Comparison of ENCODE assay signal across 8 cellular contexts in genomic region chr7:99325597-99326407, GRCh38. TPM values are rescaled to one million over a fixed set of nuclear protein-coding genes. Genes with fewer than 3 reads are reported as not detected.
DNase-seq lines count a peak whose midpoint lies in the region; FAIRE-seq and TF ChIP-seq lines count a peak whose summit lies in the region.

ARPC1A (plus strand) TSS chr7:99325898; CDS start chr7:99333354, 7,456 bp downstream.

- no peak within 1 kb of the TSS for H4K91ac ChIP-seq in neuronal stem cell (ENCODE audit: low read depth, low read length, poor library complexity)

- H2BK120ac ChIP-seq in neuronal stem cell (ENCODE audit: low read depth, low read length): no peak within 1 kb of the TSS

- peaks cover 2 to 16% of the 10 kb centered on the region in 2 donors for H3K36me3 ChIP-seq in neuronal stem cell (replicated peaks in 1 of 2; ENCODE audit: control insufficient read depth in 2 of 2, insufficient read depth in 2 of 2, low read length in 2 of 2)
- no peaks in the 10 kb centered on the region for H3K36me3 ChIP-seq in subcutaneous abdominal adipose tissue (ENCODE audit: control insufficient read depth in 5 of 5, insufficient read depth in 5 of 5, low read length in 5 of 5)

- H3K18ac ChIP-seq in neuronal stem cell (ENCODE audit: low read length): peak within 1 kb of the TSS; percentile 96

- H3K9me3 ChIP-seq in neuronal stem cell (replicated peaks in 1 of 2; ENCODE audit: control insufficient read depth in 2 of 2, insufficient read depth in 1 of 2, low read depth in 1 of 2, low read length in 2 of 2) (no peaks in the 10 kb centered on the region), subcutaneous abdominal adipose tissue (ENCODE audit: control insufficient read depth in 5 of 5, low read length in 5 of 5) (no peaks in the 10 kb centered on the region)

- H3K27me3 ChIP-seq in neuronal stem cell (ENCODE audit: control insufficient read depth in 3 of 3, insufficient read depth in 3 of 3, low read depth in 1 of 3, low read length in 3 of 3) (no peaks in the 10 kb centered on the region), subcutaneous abdominal adipose tissue (ENCODE audit: control insufficient read depth in 5 of 5, insufficient read depth in 4 of 5, low read length in 5 of 5) (no peaks in the 10 kb centered on the region)

- no peak within 1 kb of the TSS for H4K8ac ChIP-seq in neuronal stem cell (ENCODE audit: low read depth, low read length)

- peak within 1 kb of the TSS; percentile 97 for H3K14ac ChIP-seq in neuronal stem cell (ENCODE audit: low read length)

- H3K79me1 ChIP-seq in neuronal stem cell (ENCODE audit: low read depth, low read length): peaks cover 4% of the 10 kb centered on the region

- peak within 1 kb of the TSS; percentile 95 for H3K23ac ChIP-seq in neuronal stem cell (ENCODE audit: low read depth, low read length, poor library complexity)

- H3K4me3 ChIP-seq in HFF-Myc (replicated peaks; ENCODE audit: low read depth, low read length) (peak within 1 kb of the TSS; percentile 95), neuronal stem cell (ENCODE audit: low read length in 2 of 2) (peak within 1 kb of the TSS; percentile 84 to 89), subcutaneous abdominal adipose tissue (ENCODE audit: low read depth in 1 of 5, low read length in 5 of 5) (peak within 1 kb of the TSS; percentile 95 to 99 (median 97))

- H3K4ac ChIP-seq in neuronal stem cell (ENCODE audit: low read length): no peak within 1 kb of the TSS

- peak within 1 kb of the TSS; percentile 90 for H2AFZ ChIP-seq in neuronal stem cell (ENCODE audit: low read length)

- DNase-seq in GM04504 (ENCODE audit: low read depth) (peak; percentile 87), HFF-Myc (ENCODE audit: extremely low read depth, low read depth) (peak; percentile 72), NAMALWA (ENCODE audit: low spot score) (peak; percentile 97), SK-MEL-5 (ENCODE audit: low read depth, low spot score) (peak; percentile 96), frontal cortex (ENCODE audit: low spot score in 2 of 2) (peak; percentile 90 to 91), neuronal stem cell (ENCODE audit: low spot score) (peak; percentile 93)
- peak; percentile 92 for DNase-seq in activated naive CD4-positive, alpha-beta T cell treated with Interleukin-2 at 50 U/mL for 16 hours

- peak; percentile 9 for TF ChIP-seq CTCF in HFF-Myc (IDR thresholded peaks at IDR 0.05; ENCODE audit: low read depth, low read length, missing control alignments)

- peak within 1 kb of the TSS; percentile 97 for H3K9ac ChIP-seq in neuronal stem cell (ENCODE audit: low read depth, low read length, poor library complexity)
- H3K9ac ChIP-seq in subcutaneous abdominal adipose tissue (ENCODE audit: low read length in 5 of 5): peak within 1 kb of the TSS; percentile 80 to 98 (median 88)

- peak within 1 kb of the TSS; percentile 84 for H2AK5ac ChIP-seq in neuronal stem cell (ENCODE audit: low read depth, low read length)

- no peak within 1 kb of the TSS for H2BK15ac ChIP-seq in neuronal stem cell (ENCODE audit: low read length)

- H2BK12ac ChIP-seq in neuronal stem cell (ENCODE audit: low read length): no peak within 1 kb of the TSS

- H3K27ac ChIP-seq in neuronal stem cell (replicated peaks; ENCODE audit: low read length): peak within 1 kb of the TSS; percentile 74
- peak within 1 kb of the TSS; percentile 72 for H3K27ac ChIP-seq in subcutaneous abdominal adipose tissue (ENCODE audit: low read depth, low read length)

- no CpG with 5 or more reads among the region's 82 CpGs for WGBS in neuronal stem cell (ENCODE audit: extremely low coverage in 2 of 2, insufficient read length in 2 of 2, insufficient replicate concordance in 1 of 2), 2 donors

- H3K4me2 ChIP-seq in neuronal stem cell (ENCODE audit: insufficient read depth, low read length, poor library complexity, severe bottlenecking): peak within 1 kb of the TSS; percentile 87

- in situ Hi-C loops in SK-MEL-5 (cut with HindIII; ENCODE audit: low pct_unique_long_range_greater_than_20kb, low sequenced_read_pairs): no loop called here

- no peak for FAIRE-seq in frontal cortex (lab: Jason Lieb, UNC)

- H3K4me1 ChIP-seq in neuronal stem cell (ENCODE audit: control insufficient read depth in 2 of 2, insufficient read depth in 1 of 2, low read depth in 1 of 2, low read length in 2 of 2): peaks cover 2 to 4% of the 10 kb centered on the region in 2 donors
- H3K4me1 ChIP-seq in subcutaneous abdominal adipose tissue (ENCODE audit: control insufficient read depth in 5 of 5, insufficient read depth in 5 of 5, low read length in 5 of 5): peaks cover 4 to 39% (median 31%) of the 10 kb centered on the region in 5 donors

- H2BK5ac ChIP-seq in neuronal stem cell (ENCODE audit: low read length): peak within 1 kb of the TSS; percentile 62

RNA-seq across cellular contexts. Expression of gene ARPC1A, which starts in this region (rescaled TPM):
- total RNA-seq in SK-MEL-5 (2014; rRNA removed; shearing (Covaris generic)): 317 and 342 TPM in 2 replicates
- 334 and 392 TPM in 2 replicates for polyA plus RNA-seq in SK-MEL-5 (2015; cell fraction: cytosol; rRNA removed)
- polyA plus RNA-seq in SK-MEL-5 (2015; cell fraction: nucleus; rRNA removed): 108 and 117 TPM in 2 replicates
- total RNA-seq in frontal cortex: 101 TPM
- 238 TPM for polyA plus RNA-seq in neuronal stem cell (2013, experiment 1 of 2)
- 242 TPM for polyA plus RNA-seq in neuronal stem cell (2013, experiment 2 of 2)

Comparison
In these comparisons a context has a peak if more than half of its experiments do, and no peak if none do; other contexts are left out.
1. Peak in every context shown above with its lines: DNase-seq, H3K4me3 ChIP-seq and H3K27ac ChIP-seq.